In the genomic region with DNA sequence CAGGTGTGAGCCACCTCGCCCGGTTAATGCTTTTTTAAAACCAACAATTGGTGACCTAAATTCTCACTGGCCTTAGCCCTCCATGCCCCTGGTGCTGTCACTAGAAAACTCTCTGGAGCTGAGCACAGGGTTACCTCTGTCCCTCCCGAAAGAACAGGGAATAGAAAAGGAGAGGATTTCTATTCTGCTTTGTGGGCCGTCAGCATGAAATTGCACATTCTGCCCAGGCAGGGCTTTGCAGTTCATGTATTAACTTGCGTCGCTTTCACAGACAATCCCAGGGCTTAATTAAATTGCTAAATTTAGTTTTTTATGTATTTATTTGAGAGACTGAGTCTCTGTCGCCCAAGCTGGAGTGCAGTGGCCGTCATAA, we compare ENCODE assay signal across 8 cellular contexts. TPM values are rescaled to one million over a fixed set of nuclear protein-coding genes. Genes with fewer than 3 reads are reported as not detected.
DNase-seq lines count a peak whose midpoint lies in the region; ATAC-seq and TF ChIP-seq lines count a peak whose summit lies in the region.

No MANE protein-coding gene starts in this region.

- no peak for DNase-seq in HAP-1 (ENCODE audit: low spot score in 2 of 2)
- no peak for DNase-seq in SJCRH30
- DNase-seq in esophagus squamous epithelium (lab: John Stamatoyannopoulos, UW), result no peak
- no peak for DNase-seq in cerebellar cortex (ENCODE audit: low spot score)
- DNase-seq in islet precursor cell, result no peak
- DNase-seq in activated gamma-delta T cell (lab: John Stamatoyannopoulos, UW), result no peak

- no peak overlapping the region for H3K9ac ChIP-seq in parathyroid adenoma

- intact Hi-C loops in esophagus squamous epithelium (cut with DNase I), result no loop called here

- no peaks in the 10 kb centered on the region for H3K4me1 ChIP-seq in HAP-1
- no peaks in the 10 kb centered on the region for H3K4me1 ChIP-seq in SJCRH30
- peaks cover 7 to 22% (median 13%) of the 10 kb centered on the region in 3 donors for H3K4me1 ChIP-seq in esophagus squamous epithelium
- H3K4me1 ChIP-seq in parathyroid adenoma, result no peaks in the 10 kb centered on the region

- H2AFZ ChIP-seq in parathyroid adenoma, result peak overlapping the region; percentile 87

- peak overlapping the region; percentile 98 for H3K4me2 ChIP-seq in parathyroid adenoma (ENCODE audit: low read length)

- no peaks in the 10 kb centered on the region for H3K79me2 ChIP-seq in parathyroid adenoma

- H3K27ac ChIP-seq in SJCRH30 (no peak overlapping the region), esophagus squamous epithelium (peak overlapping the region; percentile 86 to 95 (median 92)), parathyroid adenoma (peak overlapping the region; percentile 71)

- in situ Hi-C loops in HAP-1 (cut with MboI; ENCODE audit: low sequenced_read_pairs), result no loop called here

- 12 to 17% methylated on average over 8 of the region's 8 CpGs for WGBS in esophagus squamous epithelium, 2 donors

- H3K27me3 ChIP-seq in HAP-1 (ENCODE audit: low read depth) (no peaks in the 10 kb centered on the region), SJCRH30 (no peaks in the 10 kb centered on the region), esophagus squamous epithelium (no peaks in the 10 kb centered on the region), parathyroid adenoma (ENCODE audit: control insufficient read depth, insufficient read depth, low read length) (no peaks in the 10 kb centered on the region)

- no peak for ATAC-seq in HG03039 (IDR thresholded peaks at IDR 0.05; ENCODE audit: unreplicated experiment)

- H3K9me3 ChIP-seq in HAP-1, result peaks cover 4% of the 10 kb centered on the region
- H3K9me3 ChIP-seq in SJCRH30 (replicated peaks), result no peaks in the 10 kb centered on the region; the same call in none of the 2 replicates
- peaks cover 0 to 43% (median 6%) of the 10 kb centered on the region in 3 donors for H3K9me3 ChIP-seq in esophagus squamous epithelium
- no peaks in the 10 kb centered on the region for H3K9me3 ChIP-seq in parathyroid adenoma (ENCODE audit: control insufficient read depth, low read length)

- no peak for TF ChIP-seq CTCF in esophagus squamous epithelium (IDR thresholded peaks at IDR 0.05)
- no peak for TF ChIP-seq CTCF in parathyroid adenoma (IDR thresholded peaks at IDR 0.05)

- H3K36me3 ChIP-seq in HAP-1 (replicated peaks), result peaks cover 27% of the 10 kb centered on the region
- H3K36me3 ChIP-seq in SJCRH30, result peaks cover 30% of the 10 kb centered on the region
- H3K36me3 ChIP-seq in esophagus squamous epithelium, result peaks cover 0 to 41% (median 11%) of the 10 kb centered on the region in 3 donors
- H3K36me3 ChIP-seq in parathyroid adenoma (ENCODE audit: control insufficient read depth, insufficient read depth, low read length), result no peaks in the 10 kb centered on the region

- no peak for TF ChIP-seq POLR2A in esophagus squamous epithelium (IDR thresholded peaks at IDR 0.05)

- H3K4me3 ChIP-seq in HAP-1, result peak overlapping the region; percentile 89
- peak overlapping the region; percentile 100 for H3K4me3 ChIP-seq in SJCRH30
- H3K4me3 ChIP-seq in esophagus squamous epithelium, result peak overlapping the region; percentile 77 to 94 (median 82)
- peak overlapping the region; percentile 83 for H3K4me3 ChIP-seq in parathyroid adenoma (ENCODE audit: low read depth, low read length)

RNA-seq across cellular contexts. Expression of gene ZNF480, which starts 0.6 kb away (rescaled TPM):
- total RNA-seq in SJCRH30 (2014; rRNA removed; shearing (Covaris generic)), result 14.6 and 17.3 TPM in 2 replicates
- 1 to 10 TPM; 4.8 to 9.2 (median 6.8) TPM for total RNA-seq in esophagus squamous epithelium

RNA-seq across cellular contexts. Expression of gene ZNF766, which starts 27.0 kb away (rescaled TPM):
- 19.1 and 23.4 TPM in 2 replicates for total RNA-seq in SJCRH30 (2014; rRNA removed; shearing (Covaris generic))
- 1 to 10 TPM; 2.5 to 8.4 (median 3.9) TPM for total RNA-seq in esophagus squamous epithelium

RNA-seq across cellular contexts. Expression of gene ZNF610, which starts 39.7 kb away (rescaled TPM):
- 4.0 and 4.4 TPM in 2 replicates for total RNA-seq in SJCRH30 (2014; rRNA removed; shearing (Covaris generic))
- total RNA-seq in esophagus squamous epithelium, result under 1 TPM in 3 of 4 donors, not detected in 1; 0.15 to 0.95 (median 0.15) TPM
